ENCODE assay signal across 8 cellular contexts in genomic region chr12:115998119-115998633, GRCh38.
DNase-seq lines count a peak whose midpoint lies in the region; ATAC-seq and TF ChIP-seq lines count a peak whose summit lies in the region.

No MANE protein-coding gene starts in this region.

- H3K9me3 Mint-ChIP-seq in CD8-positive, alpha-beta T cell: no peaks in the 10 kb centered on the region

- ATAC-seq in CD8-positive, alpha-beta T cell: peak; percentile 58
- ATAC-seq in GM21360 (IDR thresholded peaks at IDR 0.05; ENCODE audit: unreplicated experiment) (peak; percentile 59), GM18907 (IDR thresholded peaks at IDR 0.05; ENCODE audit: unreplicated experiment) (no peak)

- TF ChIP-seq CTCF in CD8-positive, alpha-beta T cell (IDR thresholded peaks at IDR 0.05): peak; percentile 97
- TF ChIP-seq CTCF in brain microvascular endothelial cell (IDR thresholded peaks at IDR 0.05; ENCODE audit: low read depth, low read length, missing control alignments) (peak; percentile 59), testis (IDR thresholded peaks at IDR 0.05) (peak; percentile 75 to 98 (median 78))

- 52 to 74% methylated on average over 3 of the region's 3 CpGs for WGBS in testis, 2 donors

- no peaks in the 10 kb centered on the region for H3K4me1 ChIP-seq in CD8-positive, alpha-beta T cell (ENCODE audit: insufficient read depth, low read length)
- H3K4me1 ChIP-seq in testis: no peaks in the 10 kb centered on the region

- peak overlapping the region; percentile 75 for H3K27ac Mint-ChIP-seq in CD8-positive, alpha-beta T cell

- peaks cover 14% of the 10 kb centered on the region for H3K4me1 Mint-ChIP-seq in CD8-positive, alpha-beta T cell (ENCODE audit: low read depth)

- no peak overlapping the region for H3K4me3 ChIP-seq in CD8-positive, alpha-beta T cell (ENCODE audit: low read depth, low read length)
- no peak overlapping the region for H3K4me3 ChIP-seq in brain microvascular endothelial cell (ENCODE audit: low read depth, low read length)
- no peak overlapping the region for H3K4me3 ChIP-seq in testis

- intact Hi-C loops in CD8-positive, alpha-beta T cell (cut with DNase I, micrococcal nuclease): loop anchor here (1.0 to 5.0 kb wide), 5 partner anchors 238 to 711 kb away; no protein-coding TSS in a partner anchor
- intact Hi-C loops in testis (cut with DNase I; ENCODE audit: low total_unique reads): no loop called here

- in situ Hi-C loops in brain microvascular endothelial cell (cut with HindIII; ENCODE audit: low pct_ligation_motif_present, low sequenced_read_pairs): no loop called here

- peaks cover 19% of the 10 kb centered on the region for H3K36me3 ChIP-seq in CD8-positive, alpha-beta T cell (ENCODE audit: insufficient read depth, low read length)
- peaks cover 22% of the 10 kb centered on the region for H3K36me3 ChIP-seq in brain microvascular endothelial cell (replicated peaks)
- H3K36me3 ChIP-seq in testis (ENCODE audit: low read depth, missing control alignments): no peaks in the 10 kb centered on the region

- TF ChIP-seq POLR2A in testis (IDR thresholded peaks at IDR 0.05): no peak

- H3K9me3 ChIP-seq in CD8-positive, alpha-beta T cell (ENCODE audit: low read length): no peaks in the 10 kb centered on the region
- H3K9me3 ChIP-seq in testis: no peaks in the 10 kb centered on the region

- no peaks in the 10 kb centered on the region for H3K27me3 Mint-ChIP-seq in CD8-positive, alpha-beta T cell (ENCODE audit: low read depth)

- peak in 1 of 7 experiments; percentile 20 for DNase-seq in CD8-positive, alpha-beta T cell
- peak; percentile 49 for DNase-seq in NCI-H2196 (lab: John Stamatoyannopoulos, UW; ENCODE audit: unreplicated experiment)
- DNase-seq in brain microvascular endothelial cell: peak; percentile 33
- DNase-seq in islet precursor cell: peak; percentile 76
- DNase-seq in testis: no peak
- DNase-seq in GOT3 (lab: John Stamatoyannopoulos, UW): no peak

- POLR2A ChIA-PET in CD8-positive, alpha-beta T cell (lab: Charles Lee): no interaction called here

- no peak overlapping the region for H3K27ac ChIP-seq in CD8-positive, alpha-beta T cell (ENCODE audit: low read depth, low read length)
- H3K27ac ChIP-seq in brain microvascular endothelial cell (no peak overlapping the region), testis (no peak overlapping the region)

- no peaks in the 10 kb centered on the region for H3K27me3 ChIP-seq in CD8-positive, alpha-beta T cell (ENCODE audit: insufficient read depth, low read length)
- H3K27me3 ChIP-seq in brain microvascular endothelial cell (replicated peaks) (no peaks in the 10 kb centered on the region), testis (no peaks in the 10 kb centered on the region)

- CTCF ChIA-PET in CD8-positive, alpha-beta T cell (lab: Charles Lee): interaction anchor here (0.6 to 3.6 kb wide), 21 partner anchors 9 to 721 kb away, joined by 3 to 35 read pairs (median 3); no protein-coding TSS in a partner anchor

- no peak overlapping the region for H3K4me3 Mint-ChIP-seq in CD8-positive, alpha-beta T cell

- peaks cover 64% of the 10 kb centered on the region for H3K36me3 Mint-ChIP-seq in CD8-positive, alpha-beta T cell

Comparison
In these comparisons a context has a peak if more than half of its experiments do, and no peak if none do; other contexts are left out.
1. DNase-seq: peak in NCI-H2196 (single experiment), brain microvascular endothelial cell (single experiment) and islet precursor cell (single experiment); none in testis (single experiment) and GOT3 (single experiment).
2. Peak in every context shown above with its lines, with median percentiles within 50 percentile points of each other: CTCF ChIP-seq.